Comparison of ENCODE assay signal across 8 cellular contexts in the genomic region with DNA sequence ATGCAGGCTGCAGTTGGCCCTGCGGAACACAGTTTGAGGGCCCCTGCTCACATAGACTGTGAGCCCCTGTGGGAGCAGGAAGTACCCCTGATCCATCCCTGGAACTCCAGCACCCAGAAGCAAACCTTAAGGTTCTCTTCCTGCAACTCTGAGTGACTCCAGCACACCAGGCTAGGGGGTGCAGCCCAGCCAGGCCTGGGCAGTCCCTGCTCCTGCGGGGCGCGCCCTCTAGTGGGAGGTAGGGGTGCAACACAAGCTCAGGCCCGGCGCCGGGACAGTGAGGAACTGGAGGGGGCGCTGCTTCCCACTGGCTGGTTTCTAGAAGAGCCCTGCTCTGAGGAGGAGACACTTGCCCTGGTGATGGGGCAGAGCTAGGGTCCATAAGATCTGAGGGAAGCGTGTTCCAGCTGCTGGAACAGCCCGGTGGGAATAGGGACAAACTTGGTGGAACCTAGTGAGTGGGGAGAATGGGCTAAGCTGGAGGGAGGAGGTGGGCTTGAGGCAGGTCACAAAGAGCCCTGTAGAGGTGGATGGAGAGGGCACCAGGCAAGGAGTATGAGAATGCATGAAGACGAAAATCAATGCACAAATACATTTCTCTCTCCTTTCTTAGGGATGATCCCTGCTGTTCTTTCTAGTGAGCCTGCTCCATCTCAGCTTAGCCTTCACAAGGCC. TPM values are rescaled to one million over a fixed set of nuclear protein-coding genes. Genes with fewer than 3 reads are reported as not detected.
DNase-seq lines count a peak whose midpoint lies in the region; ATAC-seq and TF ChIP-seq lines count a peak whose summit lies in the region.

No MANE protein-coding gene starts in this region.

- H2AFZ ChIP-seq in OCI-LY3 (ENCODE audit: low read depth, low read length): no peak overlapping the region

- no peaks in the 10 kb centered on the region for H3K9me3 ChIP-seq in HEK293 (ENCODE audit: control insufficient read depth, insufficient read depth, low read depth, low read length)
- H3K9me3 ChIP-seq in OCI-LY3 (ENCODE audit: insufficient read depth, low read length): no peaks in the 10 kb centered on the region
- no peaks in the 10 kb centered on the region for H3K9me3 ChIP-seq in prostate gland

- peaks cover 24% of the 10 kb centered on the region for H3K4me1 Mint-ChIP-seq in CD14-positive monocyte

- H3K4me1 ChIP-seq in HEK293 (ENCODE audit: control insufficient read depth, insufficient read depth, low read length) (0 out of 2 replicates have a peak, but pooled peaks cover 2% of the 10 kb centered on the region), OCI-LY3 (ENCODE audit: low read length) (peaks cover 6% of the 10 kb centered on the region), prostate gland (replicated peaks) (no peaks in the 10 kb centered on the region)

- DNase-seq in CD14-positive monocyte (ENCODE audit: low spot score) (peak; percentile 76), fibroblast of villous mesenchyme (ENCODE audit: low read depth) (peak; percentile 32), pulmonary artery endothelial cell (ENCODE audit: low read depth, low spot score) (peak; percentile 13), prostate gland (ENCODE audit: low spot score) (no peak)
- DNase-seq in activated T-cell treated with anti-CD3 and anti-CD28 coated beads, Interleukin-2, amount 50 U/mL, for 1 hour: peak; percentile 57

- peaks cover 0 to 2% (median 1%) of the 10 kb centered on the region in 3 donors for H3K27me3 Mint-ChIP-seq in CD14-positive monocyte (ENCODE audit: low read depth in 3 of 3)

- no peak for ATAC-seq in GM18511 (IDR thresholded peaks at IDR 0.05; ENCODE audit: unreplicated experiment)

- peak; percentile 100 for TF ChIP-seq CTCF in CD14-positive monocyte (IDR thresholded peaks at IDR 0.05)
- TF ChIP-seq CTCF in HEK293 (tag by site-specific recombination; IDR thresholded peaks at IDR 0.05): 0 out of 2 replicates have a peak, but pooled peaks have one; percentile 16
- TF ChIP-seq CTCF in OCI-LY3 (IDR thresholded peaks at IDR 0.05; ENCODE audit: low read depth, low read length): peak; percentile 100
- TF ChIP-seq CTCF in fibroblast of villous mesenchyme (IDR thresholded peaks at IDR 0.05; ENCODE audit: insufficient read depth, low read depth, low read length): peak; percentile 78
- peak in 2 of 4 experiments; percentile 33 to 49 for TF ChIP-seq CTCF in prostate gland (IDR thresholded peaks at IDR 0.05)

- no peak overlapping the region for H3K4me2 ChIP-seq in OCI-LY3 (ENCODE audit: low read length)

- intact Hi-C loops in CD14-positive monocyte (cut with micrococcal nuclease): loop anchor here (1.0 to 10.0 kb wide), 3 partner anchors 24 to 55 kb away; partner anchors contain the start of gene EDDM13 (in 2 of the 2)
- intact Hi-C loops in prostate gland (cut with DNase I): no loop called here

- H3K27me3 ChIP-seq in OCI-LY3 (ENCODE audit: low read depth, low read length) (no peaks in the 10 kb centered on the region), prostate gland (replicated peaks; ENCODE audit: insufficient read depth) (no peaks in the 10 kb centered on the region)

- H3K79me2 ChIP-seq in OCI-LY3 (ENCODE audit: low read length): peaks cover 6% of the 10 kb centered on the region; the same call in 1 of the 2 replicates

- H3K27ac ChIP-seq in HEK293 (ENCODE audit: extremely low read depth, low read depth, low read length): no peak overlapping the region
- H3K27ac ChIP-seq in OCI-LY3 (ENCODE audit: low read length): no peak overlapping the region
- no peak overlapping the region for H3K27ac ChIP-seq in prostate gland

- H3K9ac ChIP-seq in OCI-LY3 (ENCODE audit: low read length): no peak overlapping the region

- CTCF ChIA-PET in HEK293 (lab: Yijun Ruan, JAX): interaction anchor here (0.5 to 3.0 kb wide), 32 partner anchors 9 to 650 kb away, joined by 3 to 51 read pairs (median 4); partner anchors contain the start of gene ZNF471

- H3K9me3 Mint-ChIP-seq in CD14-positive monocyte: no peaks in the 10 kb centered on the region

- H3K27ac Mint-ChIP-seq in CD14-positive monocyte: peak overlapping the region in 5 of 7 donors; percentile 9 to 70 (median 46)

- WGBS in prostate gland: 76% methylated on average over 11 of the region's 11 CpGs

- no peak for TF ChIP-seq POLR2A in prostate gland (IDR thresholded peaks at IDR 0.05)

- POLR2A ChIA-PET in HEK293 (lab: Yijun Ruan, JAX): interaction anchor here (0.7 kb wide), 1 partner anchor 56 kb away, joined by 6 read pairs; no protein-coding TSS in a partner anchor

- H3K36me3 ChIP-seq in HEK293 (ENCODE audit: control insufficient read depth in 2 of 2, insufficient read depth in 1 of 2, low read length in 2 of 2) (peaks cover 3 to 38% of the 10 kb centered on the region in 2 experiments; a peak in 2 of 3 replicates), OCI-LY3 (replicated peaks; ENCODE audit: low read depth, low read length) (peaks cover 5% of the 10 kb centered on the region), prostate gland (no peaks in the 10 kb centered on the region)

- H3K4me3 Mint-ChIP-seq in CD14-positive monocyte: no peak overlapping the region

- H3K4me3 ChIP-seq in HEK293 (ENCODE audit: low read depth, low read length) (no peak overlapping the region), OCI-LY3 (ENCODE audit: low read length) (no peak overlapping the region), fibroblast of villous mesenchyme (ENCODE audit: low read depth, low read length) (no peak overlapping the region), prostate gland (no peak overlapping the region)

- H4K20me1 ChIP-seq in OCI-LY3 (ENCODE audit: insufficient read depth, low read length): no peaks in the 10 kb centered on the region

- H3K36me3 Mint-ChIP-seq in CD14-positive monocyte: peaks cover 44 to 56% of the 10 kb centered on the region in 2 donors

TF ChIP-seq in HEK293, 187 proteins besides CTCF, POLR2A, EP300 and RAD21 (continues in another document):
- TF ChIP-seq ZNF18 (tag by site-specific recombination; IDR thresholded peaks at IDR 0.05) (no peak), ZNF248 (tag by site-specific recombination; IDR thresholded peaks at IDR 0.05) (no peak), TSHZ1 (tag by site-specific recombination; IDR thresholded peaks at IDR 0.05; ENCODE audit: borderline replicate concordance) (no peak), ZBTB10 (tag by site-specific recombination; IDR thresholded peaks at IDR 0.05) (no peak)

RNA-seq across cellular contexts. Expression of gene ZSCAN5A, which starts 5.0 kb away (rescaled TPM):
- 1 to 10 TPM; 5.3 to 6.3 TPM for polyA plus RNA-seq in CD14-positive monocyte
- total RNA-seq in fibroblast of villous mesenchyme (6.5 and 8.4 TPM in 2 replicates), pulmonary artery endothelial cell (5.1 and 7.3 TPM in 2 replicates), prostate gland (10 to 100 TPM; 13.3 to 21.9 TPM)

RNA-seq across cellular contexts. Expression of gene EDDM13, which starts 37.1 kb away (rescaled TPM):
- polyA plus RNA-seq in CD14-positive monocyte: under 1 TPM; 0.61 to 0.70 TPM
- total RNA-seq in fibroblast of villous mesenchyme (not detected in 2 replicates), pulmonary artery endothelial cell (0.21 and 0.46 TPM in 2 replicates), prostate gland (not detected)
